19 cellular contexts compared by ENCODE assay signal in the genomic region with DNA sequence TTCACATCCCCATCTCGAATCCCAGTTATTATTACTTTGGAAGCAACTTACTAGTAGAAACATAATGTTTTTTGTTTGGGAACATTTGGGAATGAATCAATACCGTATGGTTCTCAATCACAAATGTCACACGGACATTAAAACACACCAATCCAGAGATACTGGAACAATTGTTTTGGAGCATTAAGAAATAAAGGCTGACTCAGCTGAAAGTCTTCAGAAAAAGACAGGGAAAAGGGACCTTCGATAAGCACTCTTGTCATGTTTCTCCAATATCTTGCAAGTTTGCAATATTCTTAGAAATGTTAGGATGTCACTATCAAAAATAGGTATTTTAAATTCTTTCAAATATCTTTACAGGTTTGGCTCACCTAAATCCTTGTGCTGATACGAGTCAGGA.
A peak's percentile ranks its signal among the peaks of the same experiment; 100 is the strongest.
DNase-seq lines count a peak whose midpoint lies in the region; ATAC-seq, FAIRE-seq and TF ChIP-seq lines count a peak whose summit lies in the region.
"Had no signal": no experiment of that assay in that cellular context is flagged by ENCODE, and none has a peak within 500 bp of the region (broad histone marks: within the 10 kb centered on the region; RNA-seq: fewer than 3 reads in every experiment).

No MANE protein-coding gene starts in this region.

- H3K4me3 ChIP-seq in HepG2 (replicated peaks in 1 of 3; ENCODE audit: insufficient read depth in 1 of 3, low read depth in 2 of 3, low read length in 3 of 3) = no peak overlapping the region
- H3K4me3 ChIP-seq in right lobe of liver = no peak overlapping the region
- no peak overlapping the region for H3K4me3 ChIP-seq in K562
- no peak overlapping the region for H3K4me3 ChIP-seq in A673 (ENCODE audit: low read depth, low read length, poor library complexity, severe bottlenecking)
- H3K4me3 ChIP-seq: BLaER1 treated with 17β-estradiol and CSF1 and Interleukin-3, amounts not matched to agents 10 nM and 100 nM had no signal

- under 1% methylated on average over 5 of the region's 5 CpGs for WGBS in HepG2 (ENCODE audit: low lambda C conversion rate)
- 32% methylated on average over 5 of the region's 5 CpGs for WGBS in right lobe of liver (ENCODE audit: insufficient coverage, low coverage, low lambda C conversion rate, missing lambda C conversion rate)
- 0% methylated on average over 5 of the region's 5 CpGs for WGBS in K562 (ENCODE audit: insufficient coverage, low coverage, missing lambda C conversion rate)

- H3K9ac ChIP-seq in HepG2 (ENCODE audit: insufficient read depth, low read depth, low read length) (no peak overlapping the region), K562 (ENCODE audit: insufficient read depth in 1 of 2, low read depth in 2 of 2, low read length in 2 of 2) (no peak overlapping the region)
- H3K9ac ChIP-seq: BLaER1 treated with 17β-estradiol and CSF1 and Interleukin-3, amounts not matched to agents 10 nM and 100 nM had no signal

- TF ChIP-seq CTCF in HepG2 (CRISPR knock-in tag; IDR thresholded peaks at IDR 0.05) (no peak), right lobe of liver (IDR thresholded peaks at IDR 0.05) (no peak), K562 (IDR thresholded peaks at IDR 0.05 in 2 of 3, conservative IDR thresholded peaks at IDR 0.05 in 1 of 3; ENCODE audit: insufficient read depth in 2 of 3, low read depth in 1 of 3, low read length in 3 of 3) (no peak), A673 (conservative IDR thresholded peaks at IDR 0.05; ENCODE audit: low read depth, low read length) (no peak)

- TF ChIP-seq EP300 in HepG2 (IDR thresholded peaks at IDR 0.05; ENCODE audit: low read depth in 2 of 2, low read length in 2 of 2) (no peak), HepG2 (CRISPR knock-in tag; IDR thresholded peaks at IDR 0.05; ENCODE audit: borderline replicate concordance) (no peak), K562 (IDR thresholded peaks at IDR 0.05; ENCODE audit: low read length) (no peak)

- H3K27ac ChIP-seq in HepG2 (ENCODE audit: extremely low read length, insufficient read depth, low read length) = no peak overlapping the region
- no peak overlapping the region for H3K27ac ChIP-seq in right lobe of liver
- no peak overlapping the region for H3K27ac ChIP-seq in K562 (ENCODE audit: extremely low read depth, low read depth, low read length)
- no peak overlapping the region for H3K27ac ChIP-seq in A673 (ENCODE audit: low read depth, low read length, poor library complexity, severe bottlenecking)
- H3K27ac ChIP-seq: 22Rv1; BLaER1 treated with 17β-estradiol and CSF1 and Interleukin-3, amounts not matched to agents 10 nM and 100 nM; C4-2B had no signal

- no peak overlapping the region for H2AFZ ChIP-seq in HepG2 (ENCODE audit: low read length)
- H2AFZ ChIP-seq in K562 (ENCODE audit: low read depth, low read length) = no peak overlapping the region

- in situ Hi-C loops in HepG2 (cut with HindIII; ENCODE audit: extremely low pct_ligation_motif_present, low pct_unique_long_range_greater_than_20kb) (no loop called here), K562 (cut with MboI) (no loop called here)

- BruUV-seq in HepG2 (replicated peaks; lab: Mats Ljungman, UMichigan) = no TSS peak
- no TSS peak for BruUV-seq in K562 (replicated peaks; lab: Mats Ljungman, UMichigan)
- BruUV-seq in A673 (replicated peaks; lab: Mats Ljungman, UMichigan) = no TSS peak

- H4K20me1 ChIP-seq in HepG2 (ENCODE audit: insufficient read depth, low read length) (no peaks in the 10 kb centered on the region), K562 (replicated peaks; ENCODE audit: control insufficient read depth, insufficient read depth, low read length) (no peaks in the 10 kb centered on the region)
- H4K20me1 ChIP-seq: BLaER1 treated with 17β-estradiol and CSF1 and Interleukin-3, amounts not matched to agents 10 nM and 100 nM had no signal

- TF ChIP-seq RAD21 in HepG2 (CRISPR knock-in tag; IDR thresholded peaks at IDR 0.05) (no peak), K562 (CRISPR knock-in tag; conservative IDR thresholded peaks at IDR 0.05 in 1 of 2, IDR thresholded peaks at IDR 0.05 in 1 of 2) (no peak)

- H3K27me3 ChIP-seq in HepG2 (ENCODE audit: control insufficient read depth in 1 of 2, insufficient read depth in 2 of 2, low read length in 2 of 2) (no peaks in the 10 kb centered on the region), right lobe of liver (no peaks in the 10 kb centered on the region), K562 (ENCODE audit: control insufficient read depth in 2 of 2, insufficient read depth in 2 of 2, low read length in 2 of 2) (no peaks in the 10 kb centered on the region), A673 (replicated peaks; ENCODE audit: insufficient read depth, low read depth, low read length, poor library complexity) (no peaks in the 10 kb centered on the region)
- H3K27me3 ChIP-seq: BLaER1 treated with 17β-estradiol and CSF1 and Interleukin-3, amounts not matched to agents 10 nM and 100 nM had no signal

- ATAC-seq in HepG2 = no peak
- ATAC-seq in right lobe of liver = no peak
- no peak for ATAC-seq in K562
- no peak for ATAC-seq in HG03342 (IDR thresholded peaks at IDR 0.05; ENCODE audit: unreplicated experiment)
- ATAC-seq: CD8-positive, alpha-beta T cell had no signal

- POLR2A ChIA-PET in HepG2 (lab: Yijun Ruan, JAX) = no interaction called here
- POLR2A ChIA-PET in K562 (lab: Yijun Ruan, JAX) = no interaction called here
- POLR2A ChIA-PET in A673 (lab: Charles Lee; ENCODE audit: low non-redundant PET) = no interaction called here

- CTCF ChIA-PET in HepG2 (lab: Yijun Ruan, JAX; ENCODE audit: low intra/inter-chr PET ratio, low total read pairs) (no interaction called here), K562 (lab: Yijun Ruan, JAX; ENCODE audit: low intra/inter-chr PET ratio) (no interaction called here), A673 (lab: Charles Lee) (no interaction called here)

- FAIRE-seq in HepG2 (lab: Jason Lieb, UNC) (no peak), K562 (lab: Jason Lieb, UNC) (no peak)
- FAIRE-seq: D721Med, G401.6, GM12891, GM19239 had no signal

- DNase-seq in HepG2 (ENCODE audit: low spot score) = no peak
- DNase-seq in right lobe of liver = no peak
- DNase-seq in K562 (ENCODE audit: extremely low read depth in 1 of 4, low spot score in 3 of 4) = no peak
- DNase-seq in A673 (ENCODE audit: low spot score) = no peak
- DNase-seq: AML-193; Caco-2; Calu3; CD4-positive, alpha-beta T cell; CD8-positive, alpha-beta T cell; DMS79 treated with DMSO at 0.1 percent for 48 hours; GF-D8 had no signal

- no peak for TF ChIP-seq POLR2A in HepG2 (IDR thresholded peaks at IDR 0.05; ENCODE audit: insufficient read depth in 1 of 2, low read depth in 2 of 2, low read length in 2 of 2)
- no peak for TF ChIP-seq POLR2A in right lobe of liver (IDR thresholded peaks at IDR 0.05)
- TF ChIP-seq POLR2A in K562 (conservative IDR thresholded peaks at IDR 0.05) = no peak

- no peaks in the 10 kb centered on the region for H3K9me1 ChIP-seq in K562 (ENCODE audit: control insufficient read depth, insufficient read depth, low read length)

- H3K4me1 ChIP-seq in HepG2 (ENCODE audit: insufficient read depth, low read length) (no peaks in the 10 kb centered on the region), right lobe of liver (no peaks in the 10 kb centered on the region), K562 (replicated peaks in 1 of 2; ENCODE audit: control insufficient read depth in 2 of 2, insufficient read depth in 2 of 2, low read length in 2 of 2) (no peaks in the 10 kb centered on the region), A673 (ENCODE audit: insufficient read depth, low read length, poor library complexity, severe bottlenecking) (no peaks in the 10 kb centered on the region)
- H3K4me1 ChIP-seq: BLaER1 treated with 17β-estradiol and CSF1 and Interleukin-3, amounts not matched to agents 10 nM and 100 nM; Caco-2 had no signal

- intact Hi-C loops in HepG2 (cut with micrococcal nuclease; ENCODE audit: unreplicated experiment) (no loop called here), right lobe of liver (cut with DNase I) (no loop called here), K562 (cut with micrococcal nuclease) (no loop called here), A673 (cut with micrococcal nuclease; ENCODE audit: unreplicated experiment) (no loop called here)

- H3K36me3 ChIP-seq in HepG2 (replicated peaks in 1 of 2; ENCODE audit: control insufficient read depth in 1 of 2, insufficient read depth in 2 of 2, low read length in 2 of 2) = no peaks in the 10 kb centered on the region
- no peaks in the 10 kb centered on the region for H3K36me3 ChIP-seq in right lobe of liver
- H3K36me3 ChIP-seq in K562 (ENCODE audit: control insufficient read depth, insufficient read depth, low read length) = no peaks in the 10 kb centered on the region
- no peaks in the 10 kb centered on the region for H3K36me3 ChIP-seq in A673 (ENCODE audit: insufficient read depth, low read length, poor library complexity, severe bottlenecking)
- H3K36me3 ChIP-seq: BLaER1 treated with 17β-estradiol and CSF1 and Interleukin-3, amounts not matched to agents 10 nM and 100 nM had no signal

- H3K79me2 ChIP-seq in HepG2 (ENCODE audit: insufficient read depth, low read length) (no peaks in the 10 kb centered on the region), K562 (ENCODE audit: control insufficient read depth, insufficient read depth, low read length) (no peaks in the 10 kb centered on the region)

- H3K4me2 ChIP-seq in HepG2 (ENCODE audit: low read depth, low read length) (no peak overlapping the region), K562 (ENCODE audit: insufficient read depth, low read length) (no peak overlapping the region)
- H3K4me2 ChIP-seq: BLaER1 treated with 17β-estradiol and CSF1 and Interleukin-3, amounts not matched to agents 10 nM and 100 nM had no signal

- H3K9me3 ChIP-seq in HepG2 (ENCODE audit: low read length) (peaks cover 3% of the 10 kb centered on the region; the same call in 1 of the 2 replicates), right lobe of liver (no peaks in the 10 kb centered on the region), K562 (replicated peaks; ENCODE audit: control insufficient read depth, insufficient read depth, low read depth, low read length) (no peaks in the 10 kb centered on the region), A673 (ENCODE audit: low read depth, low read length, poor library complexity, severe bottlenecking) (no peaks in the 10 kb centered on the region)
- H3K9me3 ChIP-seq: Caco-2 had no signal

TF ChIP-seq in HepG2, 621 proteins besides CTCF, POLR2A, EP300 and RAD21 (continues in another document):
- TF ChIP-seq MAFF (IDR thresholded peaks at IDR 0.05; ENCODE audit: low read depth, low read length) (peak; percentile 95), MAFK (conservative IDR thresholded peaks at IDR 0.05 in 1 of 2, IDR thresholded peaks at IDR 0.05 in 1 of 2; ENCODE audit: low read length in 2 of 2) (peak; percentile 91 to 96), ZFP36L1 (CRISPR knock-in tag; IDR thresholded peaks at IDR 0.05) (no peak), ZFP36 (IDR thresholded peaks at IDR 0.05; ENCODE audit: borderline replicate concordance, low read depth, low read length, partially characterized antibody) (no peak)

TF ChIP-seq in K562, 482 proteins besides CTCF, POLR2A, EP300 and RAD21 (continues in another document):
- TF ChIP-seq ZNF316 (IDR thresholded peaks at IDR 0.05) (peak; percentile 75), ZNF766 (CRISPR knock-in tag; conservative IDR thresholded peaks at IDR 0.05) (no peak), MAFG (tag; conservative IDR thresholded peaks at IDR 0.05) (peak; percentile 60), MAFF (IDR thresholded peaks at IDR 0.05; ENCODE audit: low read length) (peak; percentile 81), PML (IDR thresholded peaks at IDR 0.05; ENCODE audit: low read length) (no peak), ZNF589 (CRISPR knock-in tag; IDR thresholded peaks at IDR 0.05; ENCODE audit: low read depth) (no peak)
